In genomic region chrX:12771445-12772069, GRCh38 we compare ENCODE assay signal across 8 cellular contexts. TPM values are rescaled to one million over a fixed set of nuclear protein-coding genes. Genes with fewer than 3 reads are reported as not detected.
DNase-seq lines count a peak whose midpoint lies in the region; ATAC-seq and TF ChIP-seq lines count a peak whose summit lies in the region.

No MANE protein-coding gene starts in this region.

- H3K14ac ChIP-seq in IMR-90 (replicated peaks; ENCODE audit: low read depth, low read length) = no peak overlapping the region

- H2BK15ac ChIP-seq in IMR-90 (ENCODE audit: low read depth, low read length) = no peak overlapping the region

- in situ Hi-C loops in IMR-90 (cut with MboI; ENCODE audit: low sequenced_read_pairs) = no loop called here

- H3K4me2 ChIP-seq in IMR-90 (ENCODE audit: low read depth, low read length) = no peak overlapping the region

- ATAC-seq in GM21528 (IDR thresholded peaks at IDR 0.05; ENCODE audit: low FRiP score, unreplicated experiment) = peak; percentile 99
- no peak for ATAC-seq in IMR-90 (ENCODE audit: low read depth)
- ATAC-seq in naive B cell (ENCODE audit: low read depth in 2 of 2) = peak; percentile 100

- H3K27me3 ChIP-seq in IMR-90 (ENCODE audit: control insufficient read depth, insufficient read depth, low read length) = peaks cover 6% of the 10 kb centered on the region
- no peaks in the 10 kb centered on the region for H3K27me3 ChIP-seq in testis

- 28% methylated on average over 10 of the region's 22 CpGs; no CpG with 5 or more reads in 1 of the 2 experiments for WGBS in IMR-90 (ENCODE audit: extremely low coverage in 2 of 2, insufficient read length in 1 of 2), 2 experiments
- 35 to 58% methylated on average over 16 to 22 of the region's 22 CpGs for WGBS in testis, 2 donors

- no peak overlapping the region for H3K27ac Mint-ChIP-seq in activated CD4-positive, alpha-beta T cell treated with anti-CD3 and anti-CD28 coated beads, Interleukin-2, amount 10 ng/mL, durations not matched to agents 24 days and 14 days
- peak overlapping the region in 1 of 6 donors; percentile 28 for H3K27ac Mint-ChIP-seq in naive B cell

- POLR2A ChIA-PET in IMR-90 (lab: Charles Lee; ENCODE audit: unreplicated experiment) = interaction anchor here (0.7 kb wide), 1 partner anchor 13 kb away, joined by 13 read pairs; no protein-coding TSS in a partner anchor

- DNase-seq in EL (peak; percentile 13), IMR-90 (peak; percentile 31), ecto neural progenitor cell (ENCODE audit: low spot score) (peak; percentile 69), naive B cell (peak; percentile 61), testis (peak; percentile 62), NCI-H446 treated with DMSO at 0.1 percent for 48 hours (lab: John Stamatoyannopoulos, UW) (no peak)
- DNase-seq in activated CD4-positive, alpha-beta T cell treated with anti-CD3 and anti-CD28 coated beads, Interleukin-2, amount 10 ng/mL, durations not matched to agents 24 days and 14 days = peak; percentile 91

- H3K4me3 Mint-ChIP-seq in activated CD4-positive, alpha-beta T cell treated with anti-CD3 and anti-CD28 coated beads, Interleukin-2, amount 10 ng/mL, durations not matched to agents 24 days and 14 days = peak overlapping the region; percentile 55
- peak overlapping the region in 4 of 8 donors; percentile 47 to 82 (median 74) for H3K4me3 Mint-ChIP-seq in naive B cell

- no peak overlapping the region for H3K18ac ChIP-seq in IMR-90 (ENCODE audit: low read depth, low read length)

- H2AFZ ChIP-seq in IMR-90 (replicated peaks; ENCODE audit: low read length, poor library complexity) = peak overlapping the region; percentile 70

- H3K4me1 ChIP-seq in IMR-90 (ENCODE audit: control insufficient read depth, insufficient read depth, low read length) = no peaks in the 10 kb centered on the region
- H3K4me1 ChIP-seq in testis = no peaks in the 10 kb centered on the region

- H3K56ac ChIP-seq in IMR-90 (ENCODE audit: extremely low read depth, insufficient read depth, low read length) = no peak overlapping the region

- H3K36me3 ChIP-seq in IMR-90 (ENCODE audit: control insufficient read depth, insufficient read depth, low read length) (no peaks in the 10 kb centered on the region), testis (ENCODE audit: low read depth, missing control alignments) (no peaks in the 10 kb centered on the region)

- peak; percentile 32; the same call in 1 of the 2 replicates for TF ChIP-seq RAD21 in IMR-90 (IDR thresholded peaks at IDR 0.05; ENCODE audit: low read length)

- no peak overlapping the region for H4K5ac ChIP-seq in IMR-90 (ENCODE audit: low read depth, low read length)

- no peaks in the 10 kb centered on the region for H3K9me1 ChIP-seq in IMR-90 (ENCODE audit: insufficient read depth, low read length)

- no peak overlapping the region for H2BK5ac ChIP-seq in IMR-90 (ENCODE audit: low read depth, low read length, poor library complexity, severe bottlenecking)

- no peak overlapping the region for H4K8ac ChIP-seq in IMR-90 (ENCODE audit: low read depth in 2 of 2, low read length in 2 of 2)

- H2BK120ac ChIP-seq in IMR-90 (ENCODE audit: low read depth, low read length) = no peak overlapping the region

- no peak overlapping the region for H3K4ac ChIP-seq in IMR-90 (ENCODE audit: low read depth, low read length)

- H3K23ac ChIP-seq in IMR-90 (ENCODE audit: low read depth, low read length) = no peak overlapping the region

- H3K9me3 Mint-ChIP-seq in activated CD4-positive, alpha-beta T cell treated with anti-CD3 and anti-CD28 coated beads, Interleukin-2, amount 10 ng/mL, durations not matched to agents 24 days and 14 days = no peaks in the 10 kb centered on the region
- H3K9me3 Mint-ChIP-seq in naive B cell = peaks cover 0 to 2% (median 0%) of the 10 kb centered on the region in 7 donors

- peaks cover 7% of the 10 kb centered on the region for H3K4me1 Mint-ChIP-seq in activated CD4-positive, alpha-beta T cell treated with anti-CD3 and anti-CD28 coated beads, Interleukin-2, amount 10 ng/mL, durations not matched to agents 24 days and 14 days
- H3K4me1 Mint-ChIP-seq in naive B cell = peaks cover 6 to 16% (median 13%) of the 10 kb centered on the region in 3 donors

- no peak overlapping the region for H3K4me3 ChIP-seq in IMR-90 (ENCODE audit: insufficient read depth, low read depth, low read length)
- H3K4me3 ChIP-seq in testis = no peak overlapping the region

- TF ChIP-seq CTCF in IMR-90 (conservative IDR thresholded peaks at IDR 0.05; ENCODE audit: low read depth, low read length) (peak; percentile 75), testis (IDR thresholded peaks at IDR 0.05) (peak in 2 of 3 experiments; percentile 4 to 31)

- no peak overlapping the region for H3K9ac ChIP-seq in IMR-90 (ENCODE audit: low read depth, low read length)

- H3K9me3 ChIP-seq in IMR-90 (ENCODE audit: control insufficient read depth, insufficient read depth, low read length) = no peaks in the 10 kb centered on the region
- H3K9me3 ChIP-seq in testis = no peaks in the 10 kb centered on the region

- H2AK9ac ChIP-seq in IMR-90 (replicated peaks; ENCODE audit: low read depth, low read length, poor library complexity) = no peak overlapping the region

- peaks cover 35% of the 10 kb centered on the region for H3K27me3 Mint-ChIP-seq in activated CD4-positive, alpha-beta T cell treated with anti-CD3 and anti-CD28 coated beads, Interleukin-2, amount 10 ng/mL, durations not matched to agents 24 days and 14 days
- peaks cover 0 to 18% (median 0%) of the 10 kb centered on the region in 3 donors for H3K27me3 Mint-ChIP-seq in naive B cell

- TF ChIP-seq POLR2A in IMR-90 (IDR thresholded peaks at IDR 0.05; ENCODE audit: low read depth, low read length) (no peak), testis (IDR thresholded peaks at IDR 0.05) (no peak)

- intact Hi-C loops in IMR-90 (cut with micrococcal nuclease) = loop anchor here (10.0 kb wide), 1 partner anchor 697 kb away; no protein-coding TSS in a partner anchor
- intact Hi-C loops in activated CD4-positive, alpha-beta T cell treated with anti-CD3 and anti-CD28 coated beads, Interleukin-2, amount 10 ng/mL, durations not matched to agents 24 days and 14 days (cut with micrococcal nuclease) = loop anchor here (1.0 to 10.0 kb wide), 4 partner anchors 20 to 1239 kb away; partner anchors contain the start of gene PRPS2
- intact Hi-C loops in testis (cut with DNase I; ENCODE audit: low total_unique reads) = no loop called here

- H3K27ac ChIP-seq in IMR-90 (ENCODE audit: insufficient read depth, low read length) (no peak overlapping the region), testis (peak overlapping the region in 1 of 2 donors; percentile 77)

- H3K36me3 Mint-ChIP-seq in activated CD4-positive, alpha-beta T cell treated with anti-CD3 and anti-CD28 coated beads, Interleukin-2, amount 10 ng/mL, durations not matched to agents 24 days and 14 days (ENCODE audit: low read depth) = no peaks in the 10 kb centered on the region
- H3K36me3 Mint-ChIP-seq in naive B cell = no peaks in the 10 kb centered on the region

- H2AK5ac ChIP-seq in IMR-90 (ENCODE audit: low read depth, low read length) = no peak overlapping the region

- no TSS peak for BruUV-seq in IMR-90 (replicated peaks; lab: Mats Ljungman, UMichigan)

- CTCF ChIA-PET in IMR-90 (lab: Yijun Ruan, JAX) = interaction anchor here (0.6 to 1.5 kb wide), 4 partner anchors 12 to 50 kb away, joined by 3 to 5 read pairs (median 3); no protein-coding TSS in a partner anchor

- H2BK20ac ChIP-seq in IMR-90 (ENCODE audit: low read depth, low read length) = no peak overlapping the region

- no peaks in the 10 kb centered on the region for H3K79me1 ChIP-seq in IMR-90 (ENCODE audit: low read depth in 1 of 2, low read length in 2 of 2)

- no peaks in the 10 kb centered on the region for H4K20me1 ChIP-seq in IMR-90 (ENCODE audit: insufficient read depth, low read length)

- no peak overlapping the region for H4K91ac ChIP-seq in IMR-90 (ENCODE audit: insufficient read depth, low read depth, low read length)

- dilution Hi-C loops in IMR-90 (cut with HindIII; ENCODE audit: low sequenced_read_pairs, unreplicated experiment) = no loop called here

TF ChIP-seq in IMR-90, 13 proteins besides CTCF, POLR2A, EP300 and RAD21:
- TF ChIP-seq SMC3 (IDR thresholded peaks at IDR 0.05; ENCODE audit: low read depth, low read length) (peak; percentile 37; the same call in 1 of the 2 replicates), BHLHE40 (IDR thresholded peaks at IDR 0.05; ENCODE audit: low read depth, low read length) (no peak), MAZ (IDR thresholded peaks at IDR 0.05; ENCODE audit: borderline replicate concordance, low read depth, low read length) (no peak)

RNA-seq across cellular contexts. Expression of gene PRPS2, which starts 19.7 kb away (rescaled TPM):
- total RNA-seq in IMR-90 (2012; rRNA removed) (48.0 and 48.9 TPM in 2 replicates), testis (100 to 1,000 TPM; 331 to 693 TPM)
- polyA plus RNA-seq in IMR-90 (2012; rRNA removed) (20.4 and 25.7 TPM in 2 replicates), naive B cell (ENCODE audit: low read depth in 6 of 6) (100 to 1,000 TPM in 1 of 6 donors, 10 to 100 TPM in 5; 59.7 to 133 (median 62.8) TPM), testis (ENCODE audit: insufficient read depth, low read depth, low replicate concordance) (224 TPM)
- 20.1 and 38.6 TPM in 2 replicates for polyA plus RNA-seq in IMR-90 (2012; cell fraction: cytosol; rRNA removed)
- 14.3 and 16.4 TPM in 2 replicates for polyA plus RNA-seq in IMR-90 (2012; cell fraction: nucleus; rRNA removed; ENCODE audit: low replicate concordance)
- 111 and 115 TPM in 2 replicates for total RNA-seq in activated CD4-positive, alpha-beta T cell treated with anti-CD3 and anti-CD28 coated beads, Interleukin-2, amount 10 ng/mL, durations not matched to agents 24 days and 14 days
